ENCODE assay signal across 1 cellular context in genomic region chr14:75084513-75084912, GRCh38.
TF ChIP-seq lines count a peak whose summit lies in the region.

No MANE protein-coding gene starts in this region.

TF ChIP-seq in SK-N-SH, 30 proteins besides CTCF, POLR2A, EP300 and RAD21 (continued from another document):
- TF ChIP-seq, protein P1, sequence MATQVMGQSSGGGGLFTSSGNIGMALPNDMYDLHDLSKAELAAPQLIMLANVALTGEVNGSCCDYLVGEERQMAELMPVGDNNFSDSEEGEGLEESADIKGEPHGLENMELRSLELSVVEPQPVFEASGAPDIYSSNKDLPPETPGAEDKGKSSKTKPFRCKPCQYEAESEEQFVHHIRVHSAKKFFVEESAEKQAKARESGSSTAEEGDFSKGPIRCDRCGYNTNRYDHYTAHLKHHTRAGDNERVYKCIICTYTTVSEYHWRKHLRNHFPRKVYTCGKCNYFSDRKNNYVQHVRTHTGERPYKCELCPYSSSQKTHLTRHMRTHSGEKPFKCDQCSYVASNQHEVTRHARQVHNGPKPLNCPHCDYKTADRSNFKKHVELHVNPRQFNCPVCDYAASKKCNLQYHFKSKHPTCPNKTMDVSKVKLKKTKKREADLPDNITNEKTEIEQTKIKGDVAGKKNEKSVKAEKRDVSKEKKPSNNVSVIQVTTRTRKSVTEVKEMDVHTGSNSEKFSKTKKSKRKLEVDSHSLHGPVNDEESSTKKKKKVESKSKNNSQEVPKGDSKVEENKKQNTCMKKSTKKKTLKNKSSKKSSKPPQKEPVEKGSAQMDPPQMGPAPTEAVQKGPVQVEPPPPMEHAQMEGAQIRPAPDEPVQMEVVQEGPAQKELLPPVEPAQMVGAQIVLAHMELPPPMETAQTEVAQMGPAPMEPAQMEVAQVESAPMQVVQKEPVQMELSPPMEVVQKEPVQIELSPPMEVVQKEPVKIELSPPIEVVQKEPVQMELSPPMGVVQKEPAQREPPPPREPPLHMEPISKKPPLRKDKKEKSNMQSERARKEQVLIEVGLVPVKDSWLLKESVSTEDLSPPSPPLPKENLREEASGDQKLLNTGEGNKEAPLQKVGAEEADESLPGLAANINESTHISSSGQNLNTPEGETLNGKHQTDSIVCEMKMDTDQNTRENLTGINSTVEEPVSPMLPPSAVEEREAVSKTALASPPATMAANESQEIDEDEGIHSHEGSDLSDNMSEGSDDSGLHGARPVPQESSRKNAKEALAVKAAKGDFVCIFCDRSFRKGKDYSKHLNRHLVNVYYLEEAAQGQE (IDR thresholded peaks at IDR 0.05; ENCODE audit: low read depth, low read length), result no peak
- TF ChIP-seq NFIC (IDR thresholded peaks at IDR 0.05; ENCODE audit: borderline replicate concordance) (no peak), SMC3 (IDR thresholded peaks at IDR 0.05; ENCODE audit: low read depth, low read length) (peak; percentile 29; the same call in 1 of the 2 replicates), FOXM1 (IDR thresholded peaks at IDR 0.05; ENCODE audit: low read depth) (no peak)
